Comparison of ENCODE assay signal across 10 cellular contexts in the genomic region with DNA sequence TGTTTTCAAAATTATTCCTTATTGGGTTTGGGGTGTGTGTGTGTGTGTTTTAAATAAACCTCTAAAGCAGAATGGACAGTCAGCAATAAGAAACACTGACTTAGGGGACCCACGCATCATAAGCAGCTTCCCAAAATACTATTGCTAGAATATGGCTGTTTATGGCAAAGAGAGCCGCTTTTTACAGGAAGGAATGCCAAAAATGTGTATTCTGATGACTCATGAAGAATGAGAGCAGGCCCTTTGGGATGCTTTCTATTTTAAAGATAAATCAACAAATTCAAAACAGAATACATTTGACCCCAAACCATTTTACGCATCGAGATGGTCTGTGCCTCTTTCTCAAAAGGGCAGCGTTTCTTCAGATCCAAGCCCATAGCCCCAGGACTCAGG. TPM values are rescaled to one million over a fixed set of nuclear protein-coding genes. Genes with fewer than 3 reads are reported as not detected.
A peak's percentile ranks its signal among the peaks of the same experiment; 100 is the strongest.
DNase-seq lines count a peak whose midpoint lies in the region; ATAC-seq and TF ChIP-seq lines count a peak whose summit lies in the region.
"Had no signal": no experiment of that assay in that cellular context is flagged by ENCODE, and none has a peak within 500 bp of the region (broad histone marks: within the 10 kb centered on the region; RNA-seq: fewer than 3 reads in every experiment).

No MANE protein-coding gene starts in this region.

- H3K79me2 ChIP-seq in OCI-LY1 (ENCODE audit: insufficient read depth, low read length), result no peaks in the 10 kb centered on the region

- H3K4me3 ChIP-seq in OCI-LY1 (ENCODE audit: low read depth, low read length, poor library complexity, severe bottlenecking), result no peak overlapping the region
- no peak overlapping the region for H3K4me3 ChIP-seq in endodermal cell (ENCODE audit: low read length)
- H3K4me3 ChIP-seq in HAP-1, result no peak overlapping the region

- no peaks in the 10 kb centered on the region for H3K9me3 Mint-ChIP-seq in endodermal cell

- no peak overlapping the region for H2AFZ ChIP-seq in OCI-LY1 (ENCODE audit: low read length)

- no peaks in the 10 kb centered on the region for H3K9me2 ChIP-seq in OCI-LY1 (ENCODE audit: low read depth, low read length)

- WGBS in endodermal cell (ENCODE audit: insufficient coverage in 1 of 2, insufficient read length in 1 of 2), 2 experiments, result 90 to 95% methylated on average over 5 of the region's 5 CpGs

- H3K36me3 Mint-ChIP-seq in endodermal cell (ENCODE audit: low read depth), result peaks cover 38% of the 10 kb centered on the region

- H3K27ac ChIP-seq in OCI-LY1 (ENCODE audit: low read depth, low read length, poor library complexity, severe bottlenecking), result peak overlapping the region; percentile 76
- H3K27ac ChIP-seq in endodermal cell (ENCODE audit: low read depth, low read length), result no peak overlapping the region
- H3K27ac ChIP-seq: HL-60 had no signal

- H3K9me3 ChIP-seq in OCI-LY1 (ENCODE audit: low read length) (0 out of 2 replicates have a peak, but pooled peaks cover 2% of the 10 kb centered on the region), endodermal cell (ENCODE audit: control insufficient read depth, low read length) (no peaks in the 10 kb centered on the region), HAP-1 (no peaks in the 10 kb centered on the region)

- H3K4me1 ChIP-seq in OCI-LY1 (ENCODE audit: insufficient read depth, low read length, severe bottlenecking) (peaks cover 53% of the 10 kb centered on the region), endodermal cell (ENCODE audit: control insufficient read depth, insufficient read depth, low read length) (peaks cover 3% of the 10 kb centered on the region), HAP-1 (peaks cover 12% of the 10 kb centered on the region)

- H3K27me3 ChIP-seq in OCI-LY1 (ENCODE audit: insufficient read depth, low read length), result no peaks in the 10 kb centered on the region
- no peaks in the 10 kb centered on the region for H3K27me3 ChIP-seq in endodermal cell (ENCODE audit: control insufficient read depth, insufficient read depth, low read length, poor library complexity, severe bottlenecking)
- H3K27me3 ChIP-seq in HAP-1 (ENCODE audit: low read depth), result no peaks in the 10 kb centered on the region

- H3K9ac ChIP-seq in OCI-LY1 (ENCODE audit: low read length) (no peak overlapping the region), endodermal cell (ENCODE audit: extremely low read depth, low read length, poor library complexity, severe bottlenecking) (no peak overlapping the region)

- no peak for TF ChIP-seq CTCF in OCI-LY1 (IDR thresholded peaks at IDR 0.05; ENCODE audit: low read length)
- TF ChIP-seq CTCF in endodermal cell (conservative IDR thresholded peaks at IDR 0.05), result no peak

- H3F3A ChIP-seq in OCI-LY1 (ENCODE audit: insufficient read depth, low read length), result no peaks in the 10 kb centered on the region

- H3K36me3 ChIP-seq in OCI-LY1 (ENCODE audit: insufficient read depth, low read length) (peaks cover 20% of the 10 kb centered on the region), endodermal cell (ENCODE audit: control insufficient read depth, insufficient read depth, low read length) (peaks cover 38% of the 10 kb centered on the region), HAP-1 (replicated peaks) (peaks cover 22% of the 10 kb centered on the region)

- ATAC-seq in HG02970 (IDR thresholded peaks at IDR 0.05; ENCODE audit: low FRiP score, unreplicated experiment), result no peak

- peak overlapping the region; percentile 91 for H3K27ac Mint-ChIP-seq in endodermal cell

- no peaks in the 10 kb centered on the region for H4K20me1 ChIP-seq in OCI-LY1 (ENCODE audit: insufficient read depth, low read length)

- in situ Hi-C loops in ACHN (cut with HindIII; ENCODE audit: low pct_ligation_motif_present, low pct_unique_long_range_greater_than_20kb, low sequenced_read_pairs) (no loop called here), HAP-1 (cut with MboI; ENCODE audit: low sequenced_read_pairs) (no loop called here)

- H3K4me2 ChIP-seq in OCI-LY1 (ENCODE audit: low read length), result no peak overlapping the region

- no peak overlapping the region for H3K4me3 Mint-ChIP-seq in endodermal cell

- H3K4me1 Mint-ChIP-seq in endodermal cell, result peaks cover 28% of the 10 kb centered on the region

- H3K27me3 Mint-ChIP-seq in endodermal cell (ENCODE audit: insufficient read depth), result no peaks in the 10 kb centered on the region

- peak; percentile 80 for DNase-seq in ACHN
- no peak for DNase-seq in endodermal cell
- DNase-seq in myocyte (ENCODE audit: low read depth), result peak; percentile 49
- DNase-seq in HAP-1 (ENCODE audit: low spot score in 2 of 2), result no peak
- DNase-seq in SHP77 treated with DMSO at 0.1 percent for 48 hours (lab: John Stamatoyannopoulos, UW), result no peak
- no peak for DNase-seq in DMS 273 (lab: John Stamatoyannopoulos, UW; ENCODE audit: unreplicated experiment)
- DNase-seq: Calu3 had no signal

RNA-seq across cellular contexts. Expression of gene ARHGAP17, which starts 37.5 kb away (rescaled TPM):
- 100 to 1,000 TPM in 1 of 2 donors, 10 to 100 TPM in 1; 95.0 to 106 TPM for total RNA-seq in endodermal cell
- polyA plus RNA-seq in endodermal cell (2013, experiment 1 of 2), result 59.0 TPM
- polyA plus RNA-seq in endodermal cell (2013, experiment 2 of 2), result 53.9 TPM
- 19.2 and 23.7 TPM in 2 replicates for total RNA-seq in myocyte
- polyA plus RNA-seq in myocyte (2012), result 42.8 TPM

Comparison
In these comparisons a context has a peak if more than half of its experiments do, and no peak if none do; other contexts are left out.
1. DNase-seq: peak in ACHN (single experiment) and myocyte (single experiment); none in endodermal cell (single experiment), HAP-1 (0 of 2), SHP77 treated with DMSO at 0.1 percent for 48 hours (single experiment) and DMS 273 (single experiment).